ENCODE assay signal across 15 cellular contexts in the genomic region with DNA sequence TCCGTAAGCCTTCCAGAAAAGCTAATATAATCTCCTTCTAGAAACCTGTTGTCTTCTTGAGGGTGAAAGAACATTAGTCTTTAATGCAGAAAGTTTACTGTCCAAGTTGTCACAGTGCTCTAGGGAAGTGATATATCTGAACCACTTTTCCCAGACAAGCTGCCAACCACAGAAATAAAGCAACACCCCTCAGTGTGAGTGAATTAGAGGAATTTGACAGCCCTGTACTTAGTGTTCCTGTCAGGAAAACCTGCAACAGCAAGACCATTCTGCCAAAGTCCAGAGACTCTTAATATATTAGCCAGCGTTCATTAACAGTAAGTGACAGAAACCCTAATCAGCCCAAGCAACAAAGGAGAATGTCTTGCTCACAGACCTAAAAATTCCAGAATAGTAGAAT.
A peak's percentile ranks its signal among the peaks of the same experiment; 100 is the strongest.
DNase-seq lines count a peak whose midpoint lies in the region; ATAC-seq, FAIRE-seq and TF ChIP-seq lines count a peak whose summit lies in the region.
"Had no signal": no experiment of that assay in that cellular context is flagged by ENCODE, and none has a peak within 500 bp of the region (broad histone marks: within the 10 kb centered on the region; RNA-seq: fewer than 3 reads in every experiment).

No MANE protein-coding gene starts in this region.

- H3K27ac ChIP-seq in GM12878 (ENCODE audit: control insufficient read depth, insufficient read depth) (no peak overlapping the region), RWPE1 (no peak overlapping the region)
- H3K27ac ChIP-seq: GM23248 had no signal

- no peaks in the 10 kb centered on the region for H4K20me1 ChIP-seq in GM12878 (ENCODE audit: control insufficient read depth, insufficient read depth)

- intact Hi-C loops in GM12878 (cut with micrococcal nuclease; ENCODE audit: unreplicated experiment) = no loop called here
- intact Hi-C loops in cardiac septum (cut with DNase I) = no loop called here
- intact Hi-C loops in left ventricle myocardium superior (cut with micrococcal nuclease) = no loop called here

- CTCF ChIA-PET in GM12878 (lab: Yijun Ruan, JAX) (interaction anchor here (0.8 to 1.5 kb wide), 2 partner anchors 11 to 18 kb away, joined by 3 to 4 read pairs; no protein-coding TSS in a partner anchor), RWPE1 (lab: Yijun Ruan, JAX) (no interaction called here)

- H3K9ac ChIP-seq in GM12878 (ENCODE audit: control insufficient read depth, insufficient read depth, low read length) = no peak overlapping the region
- H3K9ac ChIP-seq: GM23248 had no signal

- H3K9me3 ChIP-seq in GM12878 (replicated peaks; ENCODE audit: control insufficient read depth, insufficient read depth, low read length) = no peaks in the 10 kb centered on the region

- H3K27me3 ChIP-seq in GM12878 (replicated peaks in 1 of 2; ENCODE audit: control insufficient read depth in 2 of 2, insufficient read depth in 2 of 2, low read length in 1 of 2) = no peaks in the 10 kb centered on the region

- RAD21 ChIA-PET in GM12878 (lab: Charles Lee; ENCODE audit: unreplicated experiment) = no interaction called here

- DNase-seq in GM12878 (ENCODE audit: low read depth, low spot score) = no peak
- DNase-seq in cardiac septum (ENCODE audit: low spot score) = peak; percentile 2
- no peak for DNase-seq in left ventricle myocardium superior
- no peak for DNase-seq in RWPE1 (ENCODE audit: low spot score)
- DNase-seq in activated T-cell treated with anti-CD3 and anti-CD28 coated beads, Interleukin-2, amount 50 U/mL, for 1 hour = no peak
- DNase-seq: ACHN; C1 segment of cervical spinal cord; Calu3; CD4-positive, alpha-beta T cell; DMS 273 treated with DMSO at 0.1 percent for 48 hours; GM23248; H7 had no signal

- in situ Hi-C loops in GM12878 (cut with MboI) = no loop called here

- no peak for TF ChIP-seq POLR2A in GM12878 (IDR thresholded peaks at IDR 0.05; ENCODE audit: low read depth, low read length)

- TF ChIP-seq EP300 in GM12878 (IDR thresholded peaks at IDR 0.05; ENCODE audit: borderline replicate concordance in 1 of 2, control insufficient read depth in 1 of 2, low read depth in 2 of 2, low read length in 2 of 2) = no peak

- POLR2A ChIA-PET in GM12878 (lab: Charles Lee) = no interaction called here
- POLR2A ChIA-PET in RWPE1 (lab: Yijun Ruan, JAX; ENCODE audit: low non-redundant PET) = no interaction called here

- SMC1A ChIA-PET in GM12878 (lab: Charles Lee; ENCODE audit: uncharacterized antibody, unreplicated experiment) = no interaction called here

- no peak overlapping the region for H3K4me2 ChIP-seq in GM12878 (ENCODE audit: control insufficient read depth, insufficient read depth)

- no TSS peak for BruUV-seq in GM12878 (replicated peaks; lab: Mats Ljungman, UMichigan)

- ATAC-seq in GM12878 = no peak
- peak; percentile 85 for ATAC-seq in left ventricle myocardium superior
- no peak for ATAC-seq in GM18867 (IDR thresholded peaks at IDR 0.05; ENCODE audit: unreplicated experiment)
- no peak for ATAC-seq in HG03457 (IDR thresholded peaks at IDR 0.05; ENCODE audit: unreplicated experiment)

- FAIRE-seq in GM12878 (lab: Jason Lieb, UNC) = peak; percentile 38
- FAIRE-seq: GM18507 had no signal

- 95% methylated on average over 2 of the region's 2 CpGs for WGBS in GM12878 (ENCODE audit: insufficient coverage, insufficient replicate concordance, low lambda C conversion rate, missing lambda C conversion rate)

- no peak overlapping the region for H2AFZ ChIP-seq in GM12878 (ENCODE audit: control insufficient read depth, low read depth, low read length)
- H2AFZ ChIP-seq: GM23248 had no signal

- H3K4me3 ChIP-seq in GM12878 = no peak overlapping the region
- H3K4me3 ChIP-seq: GM23248 had no signal

- H3K79me2 ChIP-seq in GM12878 (ENCODE audit: control insufficient read depth, insufficient read depth, low read length) = no peaks in the 10 kb centered on the region

- H3K4me1 ChIP-seq in GM12878 (ENCODE audit: control insufficient read depth, insufficient read depth, low read length) = no peaks in the 10 kb centered on the region

- TF ChIP-seq CTCF in GM12878 (IDR thresholded peaks at IDR 0.05 in 2 of 3, conservative IDR thresholded peaks at IDR 0.05 in 1 of 3; ENCODE audit: control insufficient read depth in 2 of 3, extremely low read depth in 1 of 3, insufficient read depth in 1 of 3, low read depth in 3 of 3, low read length in 3 of 3) (no peak), RWPE1 (conservative IDR thresholded peaks at IDR 0.05; ENCODE audit: low read depth) (no peak)

- no peaks in the 10 kb centered on the region for H3K36me3 ChIP-seq in GM12878 (ENCODE audit: control insufficient read depth in 2 of 2, insufficient read depth in 2 of 2, low read length in 1 of 2)

- no peak for TF ChIP-seq RAD21 in GM12878 (IDR thresholded peaks at IDR 0.05; ENCODE audit: insufficient read depth, low read depth, low read length)

TF ChIP-seq in GM12878, 131 proteins besides CTCF, POLR2A, EP300 and RAD21:
- no peak for TF ChIP-seq RBBP5 (conservative IDR thresholded peaks at IDR 0.05)
- TF ChIP-seq, protein P1, sequence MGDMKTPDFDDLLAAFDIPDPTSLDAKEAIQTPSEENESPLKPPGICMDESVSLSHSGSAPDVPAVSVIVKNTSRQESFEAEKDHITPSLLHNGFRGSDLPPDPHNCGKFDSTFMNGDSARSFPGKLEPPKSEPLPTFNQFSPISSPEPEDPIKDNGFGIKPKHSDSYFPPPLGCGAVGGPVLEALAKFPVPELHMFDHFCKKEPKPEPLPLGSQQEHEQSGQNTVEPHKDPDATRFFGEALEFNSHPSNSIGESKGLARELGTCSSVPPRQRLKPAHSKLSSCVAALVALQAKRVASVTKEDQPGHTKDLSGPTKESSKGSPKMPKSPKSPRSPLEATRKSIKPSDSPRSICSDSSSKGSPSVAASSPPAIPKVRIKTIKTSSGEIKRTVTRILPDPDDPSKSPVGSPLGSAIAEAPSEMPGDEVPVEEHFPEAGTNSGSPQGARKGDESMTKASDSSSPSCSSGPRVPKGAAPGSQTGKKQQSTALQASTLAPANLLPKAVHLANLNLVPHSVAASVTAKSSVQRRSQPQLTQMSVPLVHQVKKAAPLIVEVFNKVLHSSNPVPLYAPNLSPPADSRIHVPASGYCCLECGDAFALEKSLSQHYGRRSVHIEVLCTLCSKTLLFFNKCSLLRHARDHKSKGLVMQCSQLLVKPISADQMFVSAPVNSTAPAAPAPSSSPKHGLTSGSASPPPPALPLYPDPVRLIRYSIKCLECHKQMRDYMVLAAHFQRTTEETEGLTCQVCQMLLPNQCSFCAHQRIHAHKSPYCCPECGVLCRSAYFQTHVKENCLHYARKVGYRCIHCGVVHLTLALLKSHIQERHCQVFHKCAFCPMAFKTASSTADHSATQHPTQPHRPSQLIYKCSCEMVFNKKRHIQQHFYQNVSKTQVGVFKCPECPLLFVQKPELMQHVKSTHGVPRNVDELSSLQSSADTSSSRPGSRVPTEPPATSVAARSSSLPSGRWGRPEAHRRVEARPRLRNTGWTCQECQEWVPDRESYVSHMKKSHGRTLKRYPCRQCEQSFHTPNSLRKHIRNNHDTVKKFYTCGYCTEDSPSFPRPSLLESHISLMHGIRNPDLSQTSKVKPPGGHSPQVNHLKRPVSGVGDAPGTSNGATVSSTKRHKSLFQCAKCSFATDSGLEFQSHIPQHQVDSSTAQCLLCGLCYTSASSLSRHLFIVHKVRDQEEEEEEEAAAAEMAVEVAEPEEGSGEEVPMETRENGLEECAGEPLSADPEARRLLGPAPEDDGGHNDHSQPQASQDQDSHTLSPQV (IDR thresholded peaks at IDR 0.05) = no peak
- no peak for TF ChIP-seq CBFB (IDR thresholded peaks at IDR 0.05; ENCODE audit: low read depth)
- TF ChIP-seq BRCA1 (IDR thresholded peaks at IDR 0.05; ENCODE audit: low read depth, low read length) = no peak
- TF ChIP-seq YBX1 (IDR thresholded peaks at IDR 0.05) = no peak
- no peak for TF ChIP-seq JUND (IDR thresholded peaks at IDR 0.05; ENCODE audit: low read depth, low read length)
- no peak for TF ChIP-seq ZNF217 (IDR thresholded peaks at IDR 0.05)
- TF ChIP-seq SREBF2 (IDR thresholded peaks at IDR 0.05; ENCODE audit: low read length) = no peak
- TF ChIP-seq, protein P2, sequence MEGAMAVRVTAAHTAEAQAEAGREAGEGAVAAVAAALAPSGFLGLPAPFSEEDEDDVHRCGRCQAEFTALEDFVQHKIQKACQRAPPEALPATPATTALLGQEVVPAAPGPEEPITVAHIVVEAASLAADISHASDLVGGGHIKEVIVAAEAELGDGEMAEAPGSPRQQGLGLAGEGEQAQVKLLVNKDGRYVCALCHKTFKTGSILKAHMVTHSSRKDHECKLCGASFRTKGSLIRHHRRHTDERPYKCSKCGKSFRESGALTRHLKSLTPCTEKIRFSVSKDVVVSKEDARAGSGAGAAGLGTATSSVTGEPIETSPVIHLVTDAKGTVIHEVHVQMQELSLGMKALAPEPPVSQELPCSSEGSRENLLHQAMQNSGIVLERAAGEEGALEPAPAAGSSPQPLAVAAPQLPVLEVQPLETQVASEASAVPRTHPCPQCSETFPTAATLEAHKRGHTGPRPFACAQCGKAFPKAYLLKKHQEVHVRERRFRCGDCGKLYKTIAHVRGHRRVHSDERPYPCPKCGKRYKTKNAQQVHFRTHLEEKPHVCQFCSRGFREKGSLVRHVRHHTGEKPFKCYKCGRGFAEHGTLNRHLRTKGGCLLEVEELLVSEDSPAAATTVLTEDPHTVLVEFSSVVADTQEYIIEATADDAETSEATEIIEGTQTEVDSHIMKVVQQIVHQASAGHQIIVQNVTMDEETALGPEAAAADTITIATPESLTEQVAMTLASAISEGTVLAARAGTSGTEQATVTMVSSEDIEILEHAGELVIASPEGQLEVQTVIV (IDR thresholded peaks at IDR 0.05; ENCODE audit: borderline replicate concordance, partially characterized antibody) = no peak
- no peak for TF ChIP-seq SIX5 (IDR thresholded peaks at IDR 0.05; ENCODE audit: low read depth, low read length, severe bottlenecking)
- TF ChIP-seq TCF12 (IDR thresholded peaks at IDR 0.05; ENCODE audit: low read depth, low read length) = no peak
- no peak for TF ChIP-seq SMARCA5 (IDR thresholded peaks at IDR 0.05)
- TF ChIP-seq ZNF622 (IDR thresholded peaks at IDR 0.05) = no peak
